1 cellular context compared by ENCODE assay signal in genomic region chr17:72420775-72421127, GRCh38.
TF ChIP-seq lines count a peak whose summit lies in the region.

No MANE protein-coding gene starts in this region.

TF ChIP-seq in GM12878, 131 proteins besides CTCF, POLR2A, EP300 and RAD21:
- TF ChIP-seq ZNF592 (IDR thresholded peaks at IDR 0.05) (no peak), NBN (IDR thresholded peaks at IDR 0.05) (no peak), PAX5 (IDR thresholded peaks at IDR 0.05; ENCODE audit: borderline replicate concordance, low read depth, low read length) (no peak), NFXL1 (IDR thresholded peaks at IDR 0.05; ENCODE audit: borderline replicate concordance) (no peak), ZNF217 (IDR thresholded peaks at IDR 0.05) (no peak), BACH1 (IDR thresholded peaks at IDR 0.05; ENCODE audit: borderline replicate concordance) (no peak), NFIC (IDR thresholded peaks at IDR 0.05; ENCODE audit: low read depth, low read length) (0 out of 2 replicates have a peak, but pooled peaks have one; percentile 12), POLR2AphosphoS5 (IDR thresholded peaks at IDR 0.05; ENCODE audit: low read length) (no peak), EED (IDR thresholded peaks at IDR 0.05; ENCODE audit: low read depth) (no peak), CHD2 (IDR thresholded peaks at IDR 0.05; ENCODE audit: borderline replicate concordance, low read depth, low read length) (no peak), TAF1 (IDR thresholded peaks at IDR 0.05; ENCODE audit: borderline replicate concordance, low read depth, low read length) (no peak), SUPT20H (IDR thresholded peaks at IDR 0.05; ENCODE audit: borderline replicate concordance, control insufficient read depth, low read depth, low read length) (no peak), IRF5 (IDR thresholded peaks at IDR 0.05; ENCODE audit: borderline replicate concordance) (no peak), CHD1 (IDR thresholded peaks at IDR 0.05; ENCODE audit: low read depth, low read length) (no peak), SMARCA5 (IDR thresholded peaks at IDR 0.05) (0 out of 2 replicates have a peak, but pooled peaks have one; percentile 59), CHD4 (IDR thresholded peaks at IDR 0.05) (no peak), TARDBP (IDR thresholded peaks at IDR 0.05; ENCODE audit: borderline replicate concordance) (no peak), HDGF (IDR thresholded peaks at IDR 0.05) (0 out of 2 replicates have a peak, but pooled peaks have one; percentile 59), RELB (IDR thresholded peaks at IDR 0.05; ENCODE audit: low read depth) (no peak), E4F1 (IDR thresholded peaks at IDR 0.05; ENCODE audit: borderline replicate concordance, partially characterized antibody) (no peak), KLF5 (IDR thresholded peaks at IDR 0.05; ENCODE audit: partially characterized antibody) (no peak), RCOR1 (conservative IDR thresholded peaks at IDR 0.05; ENCODE audit: low read depth, low read length) (no peak), E2F4 (IDR thresholded peaks at IDR 0.05; ENCODE audit: low read depth, low read length) (no peak), CREB1 (IDR thresholded peaks at IDR 0.05; ENCODE audit: low read depth) (no peak), POU2F2 (IDR thresholded peaks at IDR 0.05; ENCODE audit: borderline replicate concordance, low read depth, low read length) (no peak), E2F8 (IDR thresholded peaks at IDR 0.05; ENCODE audit: low read depth, partially characterized antibody) (no peak)
TF ChIP-seq in GM12878: peak in this region for 3.
